ENCODE assay signal across 8 cellular contexts in the genomic region with DNA sequence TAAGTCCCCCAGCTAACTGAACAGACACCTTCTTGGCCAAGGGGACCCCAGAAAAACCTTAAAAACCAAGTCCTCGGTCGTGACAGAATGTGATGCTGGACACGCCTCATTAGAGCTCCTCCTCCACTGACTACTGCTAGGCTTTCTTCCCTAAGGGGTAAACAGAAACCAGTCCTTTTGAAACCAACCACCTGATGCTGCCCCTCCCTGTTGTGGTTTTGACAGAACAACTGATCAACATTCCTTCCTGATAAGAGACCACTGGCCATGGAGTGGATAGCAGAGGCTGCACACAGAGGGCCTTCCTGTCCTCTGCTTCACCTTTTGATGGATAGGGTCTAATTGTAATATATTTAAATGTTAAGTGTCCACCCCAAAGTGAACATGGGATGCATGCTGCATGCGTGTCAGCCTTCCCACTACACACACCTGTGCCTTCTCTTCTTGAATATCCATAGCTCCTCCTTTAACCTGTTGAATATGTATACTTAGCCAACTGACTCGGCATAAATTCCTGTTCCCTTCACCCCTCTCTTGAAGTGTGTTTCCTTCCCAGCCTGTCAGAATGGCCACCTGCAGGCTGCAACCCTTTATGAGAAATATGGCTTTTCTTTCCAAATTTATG. TPM values are rescaled to one million over a fixed set of nuclear protein-coding genes. Genes with fewer than 3 reads are reported as not detected.
DNase-seq lines count a peak whose midpoint lies in the region; ATAC-seq and TF ChIP-seq lines count a peak whose summit lies in the region.

No MANE protein-coding gene starts in this region.

- no peak overlapping the region for H3K27ac Mint-ChIP-seq in activated CD8-positive, alpha-beta memory T cell treated with anti-CD3 and anti-CD28 coated beads, Interleukin-2, amount 10 ng/mL, durations not matched to agents 7 days and 5 days
- H3K27ac Mint-ChIP-seq in CD4-positive, alpha-beta T cell, result no peak overlapping the region
- no peak overlapping the region for H3K27ac Mint-ChIP-seq in effector memory CD8-positive, alpha-beta T cell

- peak; percentile 27 for ATAC-seq in activated CD8-positive, alpha-beta memory T cell treated with anti-CD3 and anti-CD28 coated beads, Interleukin-2, amount 10 ng/mL, durations not matched to agents 7 days and 5 days
- ATAC-seq in HG03045 (IDR thresholded peaks at IDR 0.05; ENCODE audit: unreplicated experiment), result peak; percentile 71
- ATAC-seq in CD4-positive, alpha-beta T cell (ENCODE audit: poor library complexity), result no peak
- no peak for ATAC-seq in effector memory CD8-positive, alpha-beta T cell (replicated peaks)

- no peak overlapping the region for H3K4me3 Mint-ChIP-seq in activated CD8-positive, alpha-beta memory T cell treated with anti-CD3 and anti-CD28 coated beads, Interleukin-2, amount 10 ng/mL, durations not matched to agents 7 days and 5 days
- no peak overlapping the region for H3K4me3 Mint-ChIP-seq in CD4-positive, alpha-beta T cell
- peak overlapping the region in 1 of 2 donors; percentile 3 for H3K4me3 Mint-ChIP-seq in effector memory CD8-positive, alpha-beta T cell

- H3K27me3 Mint-ChIP-seq in activated CD8-positive, alpha-beta memory T cell treated with anti-CD3 and anti-CD28 coated beads, Interleukin-2, amount 10 ng/mL, durations not matched to agents 7 days and 5 days, result peaks cover 4% of the 10 kb centered on the region
- peaks cover 1% of the 10 kb centered on the region for H3K27me3 Mint-ChIP-seq in CD4-positive, alpha-beta T cell
- H3K27me3 Mint-ChIP-seq in effector memory CD8-positive, alpha-beta T cell, result peaks cover under 1 to 2% of the 10 kb centered on the region in 2 donors

- DNase-seq in activated CD8-positive, alpha-beta memory T cell treated with anti-CD3 and anti-CD28 coated beads, Interleukin-2, amount 10 ng/mL, durations not matched to agents 7 days and 5 days, result no peak
- DNase-seq in activated CD8-positive, alpha-beta memory T cell treated with anti-CD3 and anti-CD28 coated beads, Interleukin-2, amount 50 U/mL, for 4 hours, result no peak
- DNase-seq in RPMI7951 (ENCODE audit: low read depth) (peak; percentile 85), stomach (peak; percentile 32), NCI-H1436 treated with DMSO at 0.1 percent for 48 hours (lab: John Stamatoyannopoulos, UW) (no peak)
- no peak for DNase-seq in CD4-positive, alpha-beta T cell
- no peak for DNase-seq in effector memory CD8-positive, alpha-beta T cell

- no peaks in the 10 kb centered on the region for H3K9me3 Mint-ChIP-seq in activated CD8-positive, alpha-beta memory T cell treated with anti-CD3 and anti-CD28 coated beads, Interleukin-2, amount 10 ng/mL, durations not matched to agents 7 days and 5 days (ENCODE audit: low read depth)
- no peaks in the 10 kb centered on the region for H3K9me3 Mint-ChIP-seq in CD4-positive, alpha-beta T cell
- H3K9me3 Mint-ChIP-seq in effector memory CD8-positive, alpha-beta T cell, result no peaks in the 10 kb centered on the region

- TF ChIP-seq CTCF in stomach (IDR thresholded peaks at IDR 0.05), result no peak
- no peak for TF ChIP-seq CTCF in CD4-positive, alpha-beta T cell (IDR thresholded peaks at IDR 0.05)

- POLR2A ChIA-PET in CD4-positive, alpha-beta T cell (lab: Charles Lee), result no interaction called here

- TF ChIP-seq EP300 in stomach (IDR thresholded peaks at IDR 0.05), result no peak

- CTCF ChIA-PET in activated CD8-positive, alpha-beta memory T cell treated with anti-CD3 and anti-CD28 coated beads, Interleukin-2, amount 10 ng/mL, durations not matched to agents 7 days and 5 days (lab: Charles Lee), result interaction anchor here (1.3 kb wide), 2 partner anchors 17 to 157 kb away, joined by 4 to 5 read pairs; no protein-coding TSS in a partner anchor
- CTCF ChIA-PET in CD4-positive, alpha-beta T cell (lab: Charles Lee), result no interaction called here

- no peaks in the 10 kb centered on the region for H3K36me3 ChIP-seq in stomach

- H3K9me3 ChIP-seq in stomach, result no peaks in the 10 kb centered on the region
- H3K9me3 ChIP-seq in CD4-positive, alpha-beta T cell (ENCODE audit: control insufficient read depth, low read length), result no peaks in the 10 kb centered on the region

- no peak overlapping the region for H3K4me3 ChIP-seq in stomach

- H3K27me3 ChIP-seq in stomach, result no peaks in the 10 kb centered on the region
- no peaks in the 10 kb centered on the region for H3K27me3 ChIP-seq in CD4-positive, alpha-beta T cell (ENCODE audit: control insufficient read depth, insufficient read depth, low read length)

- no peak overlapping the region for H3K27ac ChIP-seq in stomach
- no peak overlapping the region for H3K27ac ChIP-seq in CD4-positive, alpha-beta T cell (ENCODE audit: low read depth, low read length)

- peaks cover 19% of the 10 kb centered on the region for H3K4me1 Mint-ChIP-seq in activated CD8-positive, alpha-beta memory T cell treated with anti-CD3 and anti-CD28 coated beads, Interleukin-2, amount 10 ng/mL, durations not matched to agents 7 days and 5 days
- H3K4me1 Mint-ChIP-seq in CD4-positive, alpha-beta T cell (ENCODE audit: low read depth), result peaks cover 12% of the 10 kb centered on the region
- peaks cover 11 to 16% of the 10 kb centered on the region in 2 donors for H3K4me1 Mint-ChIP-seq in effector memory CD8-positive, alpha-beta T cell (ENCODE audit: low read depth in 2 of 2)

- no peak for TF ChIP-seq POLR2A in stomach (IDR thresholded peaks at IDR 0.05)

- no peaks in the 10 kb centered on the region for H3K4me1 ChIP-seq in stomach

- WGBS in stomach, 5 donors, result 71 to 83% (median 73%) methylated on average over 5 of the region's 5 CpGs

- no peaks in the 10 kb centered on the region for H3K36me3 Mint-ChIP-seq in activated CD8-positive, alpha-beta memory T cell treated with anti-CD3 and anti-CD28 coated beads, Interleukin-2, amount 10 ng/mL, durations not matched to agents 7 days and 5 days
- no peaks in the 10 kb centered on the region for H3K36me3 Mint-ChIP-seq in CD4-positive, alpha-beta T cell (ENCODE audit: low read depth)
- no peaks in the 10 kb centered on the region for H3K36me3 Mint-ChIP-seq in effector memory CD8-positive, alpha-beta T cell (ENCODE audit: insufficient read depth)

- intact Hi-C loops in stomach (cut with DNase I; ENCODE audit: low total_unique reads), result no loop called here
- intact Hi-C loops in CD4-positive, alpha-beta T cell (cut with DNase I, micrococcal nuclease), result no loop called here

RNA-seq across cellular contexts. Expression of gene SLC2A12, which starts 27.9 kb away (rescaled TPM):
- total RNA-seq in activated CD8-positive, alpha-beta memory T cell treated with anti-CD3 and anti-CD28 coated beads, Interleukin-2, amount 10 ng/mL, durations not matched to agents 7 days and 5 days, result under 1 TPM; 0.09 to 0.20 TPM
- total RNA-seq in RPMI7951 (2014; rRNA removed; shearing (Covaris generic)), result 0.88 and 1.6 TPM in 2 replicates
- 10 to 100 TPM in 2 of 5 donors, 1 to 10 TPM in 2, not detected in 1; 6.8 to 23.7 (median 10.0) TPM for total RNA-seq in stomach
- 1 to 10 TPM; 1.5 to 3.7 (median 3.1) TPM for polyA plus RNA-seq in stomach
- total RNA-seq in CD4-positive, alpha-beta T cell, result not detected

Comparison
In these comparisons a context has a peak if more than half of its experiments do, and no peak if none do; other contexts are left out.
1. ATAC-seq: peak in activated CD8-positive, alpha-beta memory T cell treated with anti-CD3 and anti-CD28 coated beads, Interleukin-2, amount 10 ng/mL, durations not matched to agents 7 days and 5 days (single experiment) and HG03045 (single experiment); none in CD4-positive, alpha-beta T cell (single experiment) and effector memory CD8-positive, alpha-beta T cell (single experiment).
2. DNase-seq: peak in RPMI7951 (single experiment) and stomach (single experiment); none in activated CD8-positive, alpha-beta memory T cell treated with anti-CD3 and anti-CD28 coated beads, Interleukin-2, amount 10 ng/mL, durations not matched to agents 7 days and 5 days (single experiment), activated CD8-positive, alpha-beta memory T cell treated with anti-CD3 and anti-CD28 coated beads, Interleukin-2, amount 50 U/mL, for 4 hours (single experiment), NCI-H1436 treated with DMSO at 0.1 percent for 48 hours (single experiment), CD4-positive, alpha-beta T cell (0 of 10) and effector memory CD8-positive, alpha-beta T cell (0 of 3).